1 cellular context compared by ENCODE assay signal in the genomic region with DNA sequence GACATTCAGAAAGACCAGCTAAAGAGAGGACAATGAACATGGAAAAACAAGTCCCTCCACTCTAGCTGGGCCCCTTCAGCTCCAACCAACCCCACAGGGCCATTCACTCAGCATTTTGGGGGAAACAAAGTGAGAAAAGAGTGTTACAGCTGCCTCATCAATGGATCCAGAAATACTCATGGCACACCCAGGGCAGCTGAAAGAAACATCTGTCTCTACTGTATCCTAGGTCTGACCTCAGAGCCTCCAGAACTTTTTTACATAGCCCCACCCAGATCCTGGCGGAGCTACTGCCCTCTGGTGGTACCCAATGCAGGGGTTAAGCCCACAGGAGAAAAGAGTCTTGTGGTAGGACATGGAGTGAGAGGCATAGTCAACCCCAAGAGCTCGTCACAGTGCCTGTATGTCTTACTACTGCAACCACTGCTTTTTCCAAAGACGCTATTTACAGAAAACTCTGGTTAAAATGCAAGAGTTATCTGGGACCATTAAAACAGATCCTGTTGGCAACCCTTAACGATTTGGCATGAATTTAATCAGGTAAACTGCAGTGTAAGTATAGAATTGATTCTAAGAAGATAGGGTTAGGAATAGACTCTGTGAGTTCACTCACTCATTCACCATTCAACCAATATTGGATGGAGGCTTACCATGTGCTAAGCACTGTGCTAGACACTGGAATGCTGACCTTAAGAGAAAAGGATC.
TF ChIP-seq lines count a peak whose summit lies in the region.

No MANE protein-coding gene starts in this region.

TF ChIP-seq in HepG2, 621 proteins besides CTCF, POLR2A, EP300 and RAD21 (continued from another document and continues in another):
- TF ChIP-seq, protein P1, sequence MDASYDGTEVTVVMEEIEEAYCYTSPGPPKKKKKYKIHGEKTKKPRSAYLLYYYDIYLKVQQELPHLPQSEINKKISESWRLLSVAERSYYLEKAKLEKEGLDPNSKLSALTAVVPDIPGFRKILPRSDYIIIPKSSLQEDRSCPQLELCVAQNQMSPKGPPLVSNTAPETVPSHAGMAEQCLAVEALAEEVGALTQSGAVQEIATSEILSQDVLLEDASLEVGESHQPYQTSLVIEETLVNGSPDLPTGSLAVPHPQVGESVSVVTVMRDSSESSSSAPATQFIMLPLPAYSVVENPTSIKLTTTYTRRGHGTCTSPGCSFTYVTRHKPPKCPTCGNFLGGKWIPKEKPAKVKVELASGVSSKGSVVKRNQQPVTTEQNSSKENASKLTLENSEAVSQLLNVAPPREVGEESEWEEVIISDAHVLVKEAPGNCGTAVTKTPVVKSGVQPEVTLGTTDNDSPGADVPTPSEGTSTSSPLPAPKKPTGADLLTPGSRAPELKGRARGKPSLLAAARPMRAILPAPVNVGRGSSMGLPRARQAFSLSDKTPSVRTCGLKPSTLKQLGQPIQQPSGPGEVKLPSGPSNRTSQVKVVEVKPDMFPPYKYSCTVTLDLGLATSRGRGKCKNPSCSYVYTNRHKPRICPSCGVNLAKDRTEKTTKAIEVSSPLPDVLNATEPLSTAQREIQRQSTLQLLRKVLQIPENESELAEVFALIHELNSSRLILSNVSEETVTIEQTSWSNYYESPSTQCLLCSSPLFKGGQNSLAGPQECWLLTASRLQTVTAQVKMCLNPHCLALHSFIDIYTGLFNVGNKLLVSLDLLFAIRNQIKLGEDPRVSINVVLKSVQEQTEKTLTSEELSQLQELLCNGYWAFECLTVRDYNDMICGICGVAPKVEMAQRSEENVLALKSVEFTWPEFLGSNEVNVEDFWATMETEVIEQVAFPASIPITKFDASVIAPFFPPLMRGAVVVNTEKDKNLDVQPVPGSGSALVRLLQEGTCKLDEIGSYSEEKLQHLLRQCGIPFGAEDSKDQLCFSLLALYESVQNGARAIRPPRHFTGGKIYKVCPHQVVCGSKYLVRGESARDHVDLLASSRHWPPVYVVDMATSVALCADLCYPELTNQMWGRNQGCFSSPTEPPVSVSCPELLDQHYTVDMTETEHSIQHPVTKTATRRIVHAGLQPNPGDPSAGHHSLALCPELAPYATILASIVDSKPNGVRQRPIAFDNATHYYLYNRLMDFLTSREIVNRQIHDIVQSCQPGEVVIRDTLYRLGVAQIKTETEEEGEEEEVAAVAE (CRISPR knock-in tag; IDR thresholded peaks at IDR 0.05; ENCODE audit: borderline replicate concordance): 0 out of 2 replicates have a peak, but pooled peaks have one; percentile 57
- TF ChIP-seq HNRNPH1 (optimal IDR thresholded peaks at IDR 0.05; ENCODE audit: low read depth, low read length) (no peak), ZNF816 (CRISPR knock-in tag; IDR thresholded peaks at IDR 0.05; ENCODE audit: borderline replicate concordance) (no peak), ZNF354B (CRISPR knock-in tag; IDR thresholded peaks at IDR 0.05) (no peak), ZNF775 (CRISPR knock-in tag; IDR thresholded peaks at IDR 0.05; ENCODE audit: borderline replicate concordance) (peak; percentile 38; the same call in 1 of the 2 replicates), FOXK1 (CRISPR knock-in tag; IDR thresholded peaks at IDR 0.05; ENCODE audit: borderline replicate concordance, low read depth) (peak; percentile 55; the same call in 1 of the 2 replicates), STAG1 (CRISPR knock-in tag; IDR thresholded peaks at IDR 0.05) (peak; percentile 72), ZNF235 (CRISPR knock-in tag; IDR thresholded peaks at IDR 0.05; ENCODE audit: borderline replicate concordance) (0 out of 2 replicates have a peak, but pooled peaks have one; percentile 3), YEATS4 (CRISPR knock-in tag; IDR thresholded peaks at IDR 0.05; ENCODE audit: borderline replicate concordance) (no peak), ZNF782 (CRISPR knock-in tag; IDR thresholded peaks at IDR 0.05; ENCODE audit: borderline replicate concordance) (0 out of 2 replicates have a peak, but pooled peaks have one; percentile 12), HOXD1 (CRISPR knock-in tag; IDR thresholded peaks at IDR 0.05) (0 out of 2 replicates have a peak, but pooled peaks have one; percentile 30), SIN3A (IDR thresholded peaks at IDR 0.05; ENCODE audit: borderline replicate concordance, low read depth, low read length) (0 out of 2 replicates have a peak, but pooled peaks have one; percentile 19), SSRP1 (CRISPR knock-in tag; IDR thresholded peaks at IDR 0.05) (peak; percentile 70), BHLHE40 (IDR thresholded peaks at IDR 0.05; ENCODE audit: low read length) (no peak), IRF2 (CRISPR knock-in tag; IDR thresholded peaks at IDR 0.05) (peak; percentile 40; the same call in 1 of the 2 replicates), JDP2 (CRISPR knock-in tag; IDR thresholded peaks at IDR 0.05; ENCODE audit: borderline replicate concordance) (no peak), SMC3 (IDR thresholded peaks at IDR 0.05; ENCODE audit: low read length) (peak; percentile 100), SOX13 (IDR thresholded peaks at IDR 0.05) (no peak), SOX13 (CRISPR knock-in tag; conservative IDR thresholded peaks at IDR 0.05 in 1 of 2, IDR thresholded peaks at IDR 0.05 in 1 of 2) (peak in 1 of 2 experiments; percentile 30; a peak in 2 of 4 replicates), ELF3 (CRISPR knock-in tag; IDR thresholded peaks at IDR 0.05) (peak; percentile 43; the same call in 1 of the 2 replicates), ONECUT2 (CRISPR knock-in tag; IDR thresholded peaks at IDR 0.05) (0 out of 2 replicates have a peak, but pooled peaks have one; percentile 14), POLR2G (IDR thresholded peaks at IDR 0.05; ENCODE audit: low read depth, low read length) (no peak), SP1 (IDR thresholded peaks at IDR 0.05) (no peak), SP1 (CRISPR knock-in tag; IDR thresholded peaks at IDR 0.05) (peak; percentile 76), NONO (IDR thresholded peaks at IDR 0.05) (no peak), NONO (CRISPR knock-in tag; conservative IDR thresholded peaks at IDR 0.05) (peak; percentile 40; the same call in 1 of the 2 replicates), MIER3 (CRISPR knock-in tag; IDR thresholded peaks at IDR 0.05; ENCODE audit: borderline replicate concordance) (peak; percentile 52; the same call in 1 of the 2 replicates), ERF (CRISPR knock-in tag; IDR thresholded peaks at IDR 0.05) (peak; percentile 67; the same call in 1 of the 2 replicates), NCOA2 (CRISPR knock-in tag; IDR thresholded peaks at IDR 0.05) (peak; percentile 51), NFATC3 (CRISPR knock-in tag; IDR thresholded peaks at IDR 0.05) (0 out of 2 replicates have a peak, but pooled peaks have one; percentile 57), ZNF501 (CRISPR knock-in tag; IDR thresholded peaks at IDR 0.05) (0 out of 2 replicates have a peak, but pooled peaks have one; percentile 32)
- TF ChIP-seq, protein P2, sequence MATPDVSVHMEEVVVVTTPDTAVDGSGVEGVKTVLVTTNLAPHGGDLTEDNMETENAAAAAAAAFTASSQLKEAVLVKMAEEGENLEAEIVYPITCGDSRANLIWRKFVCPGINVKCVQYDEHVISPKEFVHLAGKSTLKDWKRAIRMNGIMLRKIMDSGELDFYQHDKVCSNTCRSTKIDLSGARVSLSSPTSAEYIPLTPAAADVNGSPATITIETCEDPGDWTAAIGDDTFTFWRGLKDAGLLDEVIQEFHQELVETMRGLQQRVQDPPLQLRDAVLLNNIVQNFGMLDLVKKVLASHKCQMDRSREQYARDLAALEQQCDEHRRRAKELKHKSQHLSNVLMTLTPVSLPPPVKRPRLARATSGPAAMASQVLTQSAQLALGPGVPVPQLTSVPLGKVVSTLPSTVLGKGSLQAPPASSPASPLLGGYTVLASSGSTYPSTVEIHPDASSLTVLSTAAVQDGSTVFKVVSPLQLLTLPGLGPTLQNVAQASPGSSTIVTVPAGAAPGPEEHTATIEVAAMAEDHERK (CRISPR knock-in tag; IDR thresholded peaks at IDR 0.05; ENCODE audit: low read depth): no peak
- TF ChIP-seq, protein P3, sequence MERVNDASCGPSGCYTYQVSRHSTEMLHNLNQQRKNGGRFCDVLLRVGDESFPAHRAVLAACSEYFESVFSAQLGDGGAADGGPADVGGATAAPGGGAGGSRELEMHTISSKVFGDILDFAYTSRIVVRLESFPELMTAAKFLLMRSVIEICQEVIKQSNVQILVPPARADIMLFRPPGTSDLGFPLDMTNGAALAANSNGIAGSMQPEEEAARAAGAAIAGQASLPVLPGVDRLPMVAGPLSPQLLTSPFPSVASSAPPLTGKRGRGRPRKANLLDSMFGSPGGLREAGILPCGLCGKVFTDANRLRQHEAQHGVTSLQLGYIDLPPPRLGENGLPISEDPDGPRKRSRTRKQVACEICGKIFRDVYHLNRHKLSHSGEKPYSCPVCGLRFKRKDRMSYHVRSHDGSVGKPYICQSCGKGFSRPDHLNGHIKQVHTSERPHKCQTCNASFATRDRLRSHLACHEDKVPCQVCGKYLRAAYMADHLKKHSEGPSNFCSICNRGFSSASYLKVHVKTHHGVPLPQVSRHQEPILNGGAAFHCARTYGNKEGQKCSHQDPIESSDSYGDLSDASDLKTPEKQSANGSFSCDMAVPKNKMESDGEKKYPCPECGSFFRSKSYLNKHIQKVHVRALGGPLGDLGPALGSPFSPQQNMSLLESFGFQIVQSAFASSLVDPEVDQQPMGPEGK (CRISPR knock-in tag; IDR thresholded peaks at IDR 0.05): peak; percentile 56; the same call in 1 of the 2 replicates
- TF ChIP-seq, protein P4, sequence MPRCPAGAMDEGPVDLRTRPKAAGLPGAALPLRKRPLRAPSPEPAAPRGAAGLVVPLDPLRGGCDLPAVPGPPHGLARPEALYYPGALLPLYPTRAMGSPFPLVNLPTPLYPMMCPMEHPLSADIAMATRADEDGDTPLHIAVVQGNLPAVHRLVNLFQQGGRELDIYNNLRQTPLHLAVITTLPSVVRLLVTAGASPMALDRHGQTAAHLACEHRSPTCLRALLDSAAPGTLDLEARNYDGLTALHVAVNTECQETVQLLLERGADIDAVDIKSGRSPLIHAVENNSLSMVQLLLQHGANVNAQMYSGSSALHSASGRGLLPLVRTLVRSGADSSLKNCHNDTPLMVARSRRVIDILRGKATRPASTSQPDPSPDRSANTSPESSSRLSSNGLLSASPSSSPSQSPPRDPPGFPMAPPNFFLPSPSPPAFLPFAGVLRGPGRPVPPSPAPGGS (CRISPR knock-in tag; IDR thresholded peaks at IDR 0.05): no peak
- TF ChIP-seq, protein P5, sequence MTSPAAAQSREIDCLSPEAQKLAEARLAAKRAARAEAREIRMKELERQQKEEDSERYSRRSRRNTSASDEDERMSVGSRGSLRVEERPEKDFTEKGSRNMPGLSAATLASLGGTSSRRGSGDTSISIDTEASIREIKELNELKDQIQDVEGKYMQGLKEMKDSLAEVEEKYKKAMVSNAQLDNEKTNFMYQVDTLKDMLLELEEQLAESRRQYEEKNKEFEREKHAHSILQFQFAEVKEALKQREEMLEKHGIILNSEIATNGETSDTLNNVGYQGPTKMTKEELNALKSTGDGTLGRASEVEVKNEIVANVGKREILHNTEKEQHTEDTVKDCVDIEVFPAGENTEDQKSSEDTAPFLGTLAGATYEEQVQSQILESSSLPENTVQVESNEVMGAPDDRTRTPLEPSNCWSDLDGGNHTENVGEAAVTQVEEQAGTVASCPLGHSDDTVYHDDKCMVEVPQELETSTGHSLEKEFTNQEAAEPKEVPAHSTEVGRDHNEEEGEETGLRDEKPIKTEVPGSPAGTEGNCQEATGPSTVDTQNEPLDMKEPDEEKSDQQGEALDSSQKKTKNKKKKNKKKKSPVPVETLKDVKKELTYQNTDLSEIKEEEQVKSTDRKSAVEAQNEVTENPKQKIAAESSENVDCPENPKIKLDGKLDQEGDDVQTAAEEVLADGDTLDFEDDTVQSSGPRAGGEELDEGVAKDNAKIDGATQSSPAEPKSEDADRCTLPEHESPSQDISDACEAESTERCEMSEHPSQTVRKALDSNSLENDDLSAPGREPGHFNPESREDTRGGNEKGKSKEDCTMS (CRISPR knock-in tag; conservative IDR thresholded peaks at IDR 0.05): 0 out of 2 replicates have a peak, but pooled peaks have one; percentile 45
- TF ChIP-seq, protein P6, sequence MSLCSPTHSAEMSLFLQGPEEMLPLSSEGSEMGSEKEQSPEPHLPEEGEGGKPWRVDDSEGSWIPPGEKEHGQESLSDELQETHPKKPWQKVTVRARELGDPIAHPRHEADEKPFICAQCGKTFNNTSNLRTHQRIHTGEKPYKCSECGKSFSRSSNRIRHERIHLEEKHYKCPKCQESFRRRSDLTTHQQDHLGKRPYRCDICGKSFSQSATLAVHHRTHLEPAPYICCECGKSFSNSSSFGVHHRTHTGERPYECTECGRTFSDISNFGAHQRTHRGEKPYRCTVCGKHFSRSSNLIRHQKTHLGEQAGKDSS (CRISPR knock-in tag; IDR thresholded peaks at IDR 0.05; ENCODE audit: borderline replicate concordance, low read depth): peak; percentile 65; the same call in 1 of the 2 replicates
- TF ChIP-seq, protein P7, sequence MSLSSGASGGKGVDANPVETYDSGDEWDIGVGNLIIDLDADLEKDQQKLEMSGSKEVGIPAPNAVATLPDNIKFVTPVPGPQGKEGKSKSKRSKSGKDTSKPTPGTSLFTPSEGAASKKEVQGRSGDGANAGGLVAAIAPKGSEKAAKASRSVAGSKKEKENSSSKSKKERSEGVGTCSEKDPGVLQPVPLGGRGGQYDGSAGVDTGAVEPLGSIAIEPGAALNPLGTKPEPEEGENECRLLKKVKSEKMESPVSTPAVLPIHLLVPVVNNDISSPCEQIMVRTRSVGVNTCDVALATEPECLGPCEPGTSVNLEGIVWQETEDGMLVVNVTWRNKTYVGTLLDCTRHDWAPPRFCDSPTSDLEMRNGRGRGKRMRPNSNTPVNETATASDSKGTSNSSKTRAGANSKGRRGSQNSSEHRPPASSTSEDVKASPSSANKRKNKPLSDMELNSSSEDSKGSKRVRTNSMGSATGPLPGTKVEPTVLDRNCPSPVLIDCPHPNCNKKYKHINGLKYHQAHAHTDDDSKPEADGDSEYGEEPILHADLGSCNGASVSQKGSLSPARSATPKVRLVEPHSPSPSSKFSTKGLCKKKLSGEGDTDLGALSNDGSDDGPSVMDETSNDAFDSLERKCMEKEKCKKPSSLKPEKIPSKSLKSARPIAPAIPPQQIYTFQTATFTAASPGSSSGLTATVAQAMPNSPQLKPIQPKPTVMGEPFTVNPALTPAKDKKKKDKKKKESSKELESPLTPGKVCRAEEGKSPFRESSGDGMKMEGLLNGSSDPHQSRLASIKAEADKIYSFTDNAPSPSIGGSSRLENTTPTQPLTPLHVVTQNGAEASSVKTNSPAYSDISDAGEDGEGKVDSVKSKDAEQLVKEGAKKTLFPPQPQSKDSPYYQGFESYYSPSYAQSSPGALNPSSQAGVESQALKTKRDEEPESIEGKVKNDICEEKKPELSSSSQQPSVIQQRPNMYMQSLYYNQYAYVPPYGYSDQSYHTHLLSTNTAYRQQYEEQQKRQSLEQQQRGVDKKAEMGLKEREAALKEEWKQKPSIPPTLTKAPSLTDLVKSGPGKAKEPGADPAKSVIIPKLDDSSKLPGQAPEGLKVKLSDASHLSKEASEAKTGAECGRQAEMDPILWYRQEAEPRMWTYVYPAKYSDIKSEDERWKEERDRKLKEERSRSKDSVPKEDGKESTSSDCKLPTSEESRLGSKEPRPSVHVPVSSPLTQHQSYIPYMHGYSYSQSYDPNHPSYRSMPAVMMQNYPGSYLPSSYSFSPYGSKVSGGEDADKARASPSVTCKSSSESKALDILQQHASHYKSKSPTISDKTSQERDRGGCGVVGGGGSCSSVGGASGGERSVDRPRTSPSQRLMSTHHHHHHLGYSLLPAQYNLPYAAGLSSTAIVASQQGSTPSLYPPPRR (CRISPR knock-in tag; IDR thresholded peaks at IDR 0.05; ENCODE audit: borderline replicate concordance): peak; percentile 13; the same call in 1 of the 2 replicates
- TF ChIP-seq, protein P8, sequence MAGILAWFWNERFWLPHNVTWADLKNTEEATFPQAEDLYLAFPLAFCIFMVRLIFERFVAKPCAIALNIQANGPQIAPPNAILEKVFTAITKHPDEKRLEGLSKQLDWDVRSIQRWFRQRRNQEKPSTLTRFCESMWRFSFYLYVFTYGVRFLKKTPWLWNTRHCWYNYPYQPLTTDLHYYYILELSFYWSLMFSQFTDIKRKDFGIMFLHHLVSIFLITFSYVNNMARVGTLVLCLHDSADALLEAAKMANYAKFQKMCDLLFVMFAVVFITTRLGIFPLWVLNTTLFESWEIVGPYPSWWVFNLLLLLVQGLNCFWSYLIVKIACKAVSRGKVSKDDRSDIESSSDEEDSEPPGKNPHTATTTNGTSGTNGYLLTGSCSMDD (CRISPR knock-in tag; IDR thresholded peaks at IDR 0.05): no peak
